ENCODE assay signal across 12 cellular contexts in the genomic region with DNA sequence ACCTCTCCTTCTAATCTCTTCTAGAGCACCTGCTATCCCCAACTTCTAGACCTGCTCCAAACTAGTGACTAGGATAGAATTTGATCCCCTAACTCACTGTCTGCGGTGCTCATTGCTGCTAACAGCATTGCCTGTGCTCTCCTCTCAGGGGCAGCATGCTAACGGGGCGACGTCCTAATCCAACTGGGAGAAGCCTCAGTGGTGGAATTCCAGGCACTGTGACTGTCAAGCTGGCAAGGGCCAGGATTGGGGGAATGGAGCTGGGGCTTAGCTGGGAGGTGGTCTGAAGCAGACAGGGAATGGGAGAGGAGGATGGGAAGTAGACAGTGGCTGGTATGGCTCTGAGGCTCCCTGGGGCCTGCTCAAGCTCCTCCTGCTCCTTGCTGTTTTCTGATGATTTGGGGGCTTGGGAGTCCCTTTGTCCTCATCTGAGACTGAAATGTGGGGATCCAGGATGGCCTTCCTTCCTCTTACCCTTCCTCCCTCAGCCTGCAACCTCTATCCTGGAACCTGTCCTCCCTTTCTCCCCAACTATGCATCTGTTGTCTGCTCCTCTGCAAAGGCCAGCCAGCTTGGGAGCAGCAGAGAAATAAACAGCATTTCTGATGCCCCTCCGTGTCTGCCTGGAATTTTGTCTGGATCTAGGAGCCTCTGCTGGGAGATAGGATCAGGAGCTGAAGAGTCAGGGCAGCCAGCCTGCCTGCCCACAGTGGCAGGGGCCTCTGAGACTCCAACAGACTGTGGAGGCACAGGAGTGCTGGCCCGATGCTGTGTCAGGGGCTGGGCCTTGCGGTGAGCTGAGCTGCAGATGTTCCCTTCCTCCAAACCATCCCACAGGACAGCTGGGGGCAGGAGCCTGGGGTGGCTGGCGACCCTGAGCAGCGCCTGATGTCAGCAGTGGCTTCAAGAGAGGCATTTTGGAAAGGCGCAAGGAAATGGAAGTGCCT. TPM values are rescaled to one million over a fixed set of nuclear protein-coding genes. Genes with fewer than 3 reads are reported as not detected.
A peak's percentile ranks its signal among the peaks of the same experiment; 100 is the strongest.
DNase-seq lines count a peak whose midpoint lies in the region; ATAC-seq and TF ChIP-seq lines count a peak whose summit lies in the region.
"Had no signal": no experiment of that assay in that cellular context is flagged by ENCODE, and none has a peak within 500 bp of the region (broad histone marks: within the 10 kb centered on the region; RNA-seq: fewer than 3 reads in every experiment).

No MANE protein-coding gene starts in this region.

- H3K27me3 ChIP-seq in GM23338 (ENCODE audit: insufficient read depth) = no peaks in the 10 kb centered on the region
- H3K27me3 ChIP-seq in adipocyte (replicated peaks; ENCODE audit: control insufficient read depth, insufficient read depth, low read length) = no peaks in the 10 kb centered on the region
- H3K27me3 ChIP-seq: BLaER1 treated with 17β-estradiol and CSF1 and Interleukin-3, amounts not matched to agents 10 nM and 100 nM had no signal

- peak overlapping the region; percentile 87 for H3K9ac ChIP-seq in adipocyte (ENCODE audit: low read length)
- H3K9ac ChIP-seq: BLaER1 treated with 17β-estradiol and CSF1 and Interleukin-3, amounts not matched to agents 10 nM and 100 nM had no signal

- ATAC-seq in GM23338 (peak; percentile 61), HG02840 (IDR thresholded peaks at IDR 0.05; ENCODE audit: low FRiP score, unreplicated experiment) (no peak)

- no peak overlapping the region for H3K4me2 ChIP-seq in GM23338
- H3K4me2 ChIP-seq: BLaER1 treated with 17β-estradiol and CSF1 and Interleukin-3, amounts not matched to agents 10 nM and 100 nM had no signal

- no peaks in the 10 kb centered on the region for H3K9me3 Mint-ChIP-seq in GM23338
- H3K9me3 Mint-ChIP-seq in nephron progenitor cell = no peaks in the 10 kb centered on the region
- no peaks in the 10 kb centered on the region for H3K9me3 Mint-ChIP-seq in immature natural killer cell

- peaks cover 30% of the 10 kb centered on the region for H3K27me3 Mint-ChIP-seq in GM23338 (ENCODE audit: insufficient read depth, low read depth, poor library complexity)
- H3K27me3 Mint-ChIP-seq in nephron progenitor cell (ENCODE audit: low read depth, poor library complexity) = peaks cover 6% of the 10 kb centered on the region
- peaks cover 0 to 4% (median 3%) of the 10 kb centered on the region in 3 donors for H3K27me3 Mint-ChIP-seq in immature natural killer cell (ENCODE audit: low read depth in 3 of 3)

- no peak overlapping the region for H2AFZ ChIP-seq in GM23338

- no peaks in the 10 kb centered on the region for H3K9me3 ChIP-seq in adipocyte (ENCODE audit: control insufficient read depth, low read length)
- H3K9me3 ChIP-seq: BLaER1 treated with 17β-estradiol and CSF1 and Interleukin-3, amounts not matched to agents 10 nM and 100 nM had no signal

- H3K79me2 ChIP-seq in GM23338 (replicated peaks; ENCODE audit: insufficient read depth) = no peaks in the 10 kb centered on the region

- H3K4me3 Mint-ChIP-seq in GM23338 (no peak overlapping the region), nephron progenitor cell (peak overlapping the region; percentile 3), immature natural killer cell (no peak overlapping the region)

- peak in 1 of 2 experiments; percentile 40; a peak in 3 of 4 replicates for TF ChIP-seq CTCF in GM23338 (conservative IDR thresholded peaks at IDR 0.05; ENCODE audit: low read depth in 2 of 2)
- no peak for TF ChIP-seq CTCF in nephron progenitor cell (IDR thresholded peaks at IDR 0.05)

- no peaks in the 10 kb centered on the region for H3K9me2 ChIP-seq in GM23338 (ENCODE audit: insufficient read depth)

- no peaks in the 10 kb centered on the region; the same call in 1 of the 2 replicates for H3K36me3 ChIP-seq in GM23338 (ENCODE audit: insufficient read depth)
- H3K36me3 ChIP-seq in adipocyte (ENCODE audit: control insufficient read depth, insufficient read depth, low read length, severe bottlenecking) = peaks cover 7% of the 10 kb centered on the region
- H3K36me3 ChIP-seq: BLaER1 treated with 17β-estradiol and CSF1 and Interleukin-3, amounts not matched to agents 10 nM and 100 nM had no signal

- DNase-seq in GM23338 (ENCODE audit: low spot score) (peak; percentile 44), adipocyte (ENCODE audit: low read depth) (no peak), nephron progenitor cell (no peak), immature natural killer cell (no peak)
- no peak for DNase-seq in activated CD4-positive, alpha-beta T cell treated with anti-CD3 and anti-CD28 coated beads for 1 hour
- DNase-seq: activated CD4-positive, CD25-positive, alpha-beta regulatory T cell; foreskin fibroblast; KG1; NCI-H345 had no signal

- no peaks in the 10 kb centered on the region for H4K20me1 ChIP-seq in GM23338 (replicated peaks; ENCODE audit: insufficient read depth)

- H3F3A ChIP-seq in GM23338 (replicated peaks; ENCODE audit: low read depth) = no peaks in the 10 kb centered on the region

- H3K27ac Mint-ChIP-seq in GM23338 (no peak overlapping the region; the same call in 1 of the 2 replicates), nephron progenitor cell (peak overlapping the region; percentile 73), immature natural killer cell (no peak overlapping the region)

- H3K4me3 ChIP-seq in GM23338 (no peak overlapping the region), adipocyte (ENCODE audit: low read length) (peak overlapping the region; percentile 77)
- H3K4me3 ChIP-seq: BLaER1 treated with 17β-estradiol and CSF1 and Interleukin-3, amounts not matched to agents 10 nM and 100 nM had no signal

- H3K4me1 Mint-ChIP-seq in GM23338 = peaks cover 39% of the 10 kb centered on the region
- peaks cover 77% of the 10 kb centered on the region for H3K4me1 Mint-ChIP-seq in nephron progenitor cell
- H3K4me1 Mint-ChIP-seq in immature natural killer cell = no peaks in the 10 kb centered on the region

- no peak overlapping the region for H3K27ac ChIP-seq in GM23338 (ENCODE audit: low read depth)
- H3K27ac ChIP-seq: BLaER1 treated with 17β-estradiol and CSF1 and Interleukin-3, amounts not matched to agents 10 nM and 100 nM had no signal

- H3K36me3 Mint-ChIP-seq in GM23338 (ENCODE audit: low read depth) = no peaks in the 10 kb centered on the region; the same call in 2 of the 3 replicates
- H3K36me3 Mint-ChIP-seq in nephron progenitor cell (ENCODE audit: low read depth) = no peaks in the 10 kb centered on the region
- no peaks in the 10 kb centered on the region for H3K36me3 Mint-ChIP-seq in immature natural killer cell

- H3K4me1 ChIP-seq in GM23338 (ENCODE audit: insufficient read depth) (peaks cover 17% of the 10 kb centered on the region), adipocyte (ENCODE audit: control insufficient read depth, insufficient read depth, low read length) (peaks cover 80% of the 10 kb centered on the region)

RNA-seq across cellular contexts. Expression of a gene that starts 3.0 kb away (rescaled TPM):
- 1.6 TPM in 1 of 2 replicates, not detected in the other for total RNA-seq in GM23338 (2014; rRNA removed; shearing (Covaris generic))
- polyA plus RNA-seq in GM23338 (2016; fragmentation: Nextera tagmentation; extraction: Ambion mirVana) (0.09 and 0.55 TPM in 2 replicates), immature natural killer cell (not detected)

RNA-seq across cellular contexts. Expression of a gene that starts 26.1 kb away (rescaled TPM):
- 9.9 and 14.1 TPM in 2 replicates for total RNA-seq in GM23338 (2014; rRNA removed; shearing (Covaris generic))
- polyA plus RNA-seq in GM23338 (2016; fragmentation: Nextera tagmentation; extraction: Ambion mirVana) (8.2 TPM in 2 replicates), immature natural killer cell (not detected)

RNA-seq across cellular contexts. Expression of a gene that starts 46.1 kb away (rescaled TPM):
- total RNA-seq in GM23338 (2014; rRNA removed; shearing (Covaris generic)) = 0.21 and 0.27 TPM in 2 replicates
- polyA plus RNA-seq in GM23338 (2016; fragmentation: Nextera tagmentation; extraction: Ambion mirVana) = 0.13 and 0.59 TPM in 2 replicates
- not detected for polyA plus RNA-seq in immature natural killer cell

RNA-seq across cellular contexts. Expression of a gene that starts 59.6 kb away (rescaled TPM):
- total RNA-seq in GM23338 (2014; rRNA removed; shearing (Covaris generic)) = 0.27 and 2.6 TPM in 2 replicates
- polyA plus RNA-seq in GM23338 (2016; fragmentation: Nextera tagmentation; extraction: Ambion mirVana) (2.5 and 2.8 TPM in 2 replicates), immature natural killer cell (not detected)
- total RNA-seq: lower leg skin had no signal
